Comparison of ENCODE assay signal across 1 cellular context in the genomic region with DNA sequence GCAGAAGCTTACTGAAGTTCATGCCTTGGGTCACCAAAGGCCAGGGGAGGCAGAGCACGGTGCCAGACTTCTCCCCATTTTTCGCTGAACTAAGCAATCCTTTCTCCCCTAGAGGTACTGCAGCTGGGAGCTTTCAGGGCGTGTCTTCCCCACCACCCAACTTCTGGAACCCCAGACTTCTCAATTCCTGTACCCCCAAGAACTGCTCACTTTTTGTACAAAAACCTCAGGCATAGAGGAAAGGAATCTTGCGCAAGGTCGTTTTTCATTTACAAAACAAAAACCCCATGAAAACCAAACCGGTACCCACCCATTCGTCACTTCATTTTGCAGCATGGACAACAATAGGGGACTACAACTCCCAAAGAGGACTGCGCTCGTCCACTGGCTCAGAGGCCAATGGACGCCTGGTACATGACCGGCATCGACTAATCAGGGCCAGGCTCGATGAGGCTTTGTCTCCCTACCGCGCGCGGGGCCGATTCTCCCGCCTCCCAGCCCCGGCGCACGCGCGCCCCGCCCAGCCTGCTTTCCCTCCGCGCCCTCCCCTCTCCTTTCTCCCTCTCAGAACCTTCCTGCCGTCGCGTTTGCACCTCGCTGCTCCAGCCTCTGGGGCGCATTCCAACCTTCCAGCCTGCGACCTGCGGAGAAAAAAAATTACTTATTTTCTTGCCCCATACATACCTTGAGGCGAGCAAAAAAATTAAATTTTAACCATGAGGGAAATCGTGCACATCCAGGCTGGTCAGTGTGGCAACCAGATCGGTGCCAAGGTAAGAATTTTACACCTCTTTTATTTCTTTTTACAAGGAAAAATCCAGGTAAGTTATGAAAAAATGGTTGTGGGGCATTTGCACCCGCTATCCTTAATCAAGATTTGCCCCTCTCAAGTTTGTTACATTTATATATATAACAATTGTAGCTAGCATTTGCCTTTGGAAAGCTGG.
TF ChIP-seq lines count a peak whose summit lies in the region.

A gene (plus strand): TSS at position 562 of the 947 bp plus-strand sequence. CDS start 155 bp downstream, at position 717.

TF ChIP-seq in HepG2, 621 proteins besides CTCF, POLR2A, EP300 and RAD21 (continued from another document and continues in another):
- TF ChIP-seq, protein P1, sequence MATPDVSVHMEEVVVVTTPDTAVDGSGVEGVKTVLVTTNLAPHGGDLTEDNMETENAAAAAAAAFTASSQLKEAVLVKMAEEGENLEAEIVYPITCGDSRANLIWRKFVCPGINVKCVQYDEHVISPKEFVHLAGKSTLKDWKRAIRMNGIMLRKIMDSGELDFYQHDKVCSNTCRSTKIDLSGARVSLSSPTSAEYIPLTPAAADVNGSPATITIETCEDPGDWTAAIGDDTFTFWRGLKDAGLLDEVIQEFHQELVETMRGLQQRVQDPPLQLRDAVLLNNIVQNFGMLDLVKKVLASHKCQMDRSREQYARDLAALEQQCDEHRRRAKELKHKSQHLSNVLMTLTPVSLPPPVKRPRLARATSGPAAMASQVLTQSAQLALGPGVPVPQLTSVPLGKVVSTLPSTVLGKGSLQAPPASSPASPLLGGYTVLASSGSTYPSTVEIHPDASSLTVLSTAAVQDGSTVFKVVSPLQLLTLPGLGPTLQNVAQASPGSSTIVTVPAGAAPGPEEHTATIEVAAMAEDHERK (CRISPR knock-in tag; IDR thresholded peaks at IDR 0.05; ENCODE audit: low read depth) = peak; percentile 19; the same call in 1 of the 2 replicates
- TF ChIP-seq ZNF124 (CRISPR knock-in tag; IDR thresholded peaks at IDR 0.05) (no peak), ZNF205 (CRISPR knock-in tag; IDR thresholded peaks at IDR 0.05) (0 out of 2 replicates have a peak, but pooled peaks have one; percentile 11), ARHGAP35 (CRISPR knock-in tag; IDR thresholded peaks at IDR 0.05; ENCODE audit: borderline replicate concordance) (no peak), ZNF558 (CRISPR knock-in tag; IDR thresholded peaks at IDR 0.05; ENCODE audit: borderline replicate concordance) (peak; percentile 74; the same call in 1 of the 2 replicates), RARG (CRISPR knock-in tag; IDR thresholded peaks at IDR 0.05; ENCODE audit: low read depth) (no peak), ZEB1 (IDR thresholded peaks at IDR 0.05; ENCODE audit: insufficient replicate concordance, low read depth) (no peak), ZNF780A (CRISPR knock-in tag; IDR thresholded peaks at IDR 0.05) (no peak), ZNF724P (CRISPR knock-in tag; IDR thresholded peaks at IDR 0.05; ENCODE audit: borderline replicate concordance) (no peak), HMG20A (CRISPR knock-in tag; IDR thresholded peaks at IDR 0.05; ENCODE audit: borderline replicate concordance) (no peak), HDAC2 (CRISPR knock-in tag; IDR thresholded peaks at IDR 0.05) (peak; percentile 23; the same call in 1 of the 2 replicates), ZNF383 (CRISPR knock-in tag; IDR thresholded peaks at IDR 0.05; ENCODE audit: borderline replicate concordance) (no peak), CCAR2 (optimal IDR thresholded peaks at IDR 0.05; ENCODE audit: low read depth, low read length) (no peak), MED8 (CRISPR knock-in tag; IDR thresholded peaks at IDR 0.05; ENCODE audit: insufficient replicate concordance) (no peak), JARID2 (CRISPR knock-in tag; IDR thresholded peaks at IDR 0.05; ENCODE audit: insufficient replicate concordance) (peak; percentile 51), KDM5A (IDR thresholded peaks at IDR 0.05; ENCODE audit: borderline replicate concordance, low read length) (peak; percentile 86), FOSL1 (CRISPR knock-in tag; IDR thresholded peaks at IDR 0.05; ENCODE audit: borderline replicate concordance) (no peak), ZNF790 (CRISPR knock-in tag; IDR thresholded peaks at IDR 0.05; ENCODE audit: borderline replicate concordance) (no peak), ZNF296 (CRISPR knock-in tag; conservative IDR thresholded peaks at IDR 0.05) (peak; percentile 65; the same call in 1 of the 2 replicates), TBX3 (IDR thresholded peaks at IDR 0.05; ENCODE audit: borderline replicate concordance) (no peak)
- TF ChIP-seq, protein P2, sequence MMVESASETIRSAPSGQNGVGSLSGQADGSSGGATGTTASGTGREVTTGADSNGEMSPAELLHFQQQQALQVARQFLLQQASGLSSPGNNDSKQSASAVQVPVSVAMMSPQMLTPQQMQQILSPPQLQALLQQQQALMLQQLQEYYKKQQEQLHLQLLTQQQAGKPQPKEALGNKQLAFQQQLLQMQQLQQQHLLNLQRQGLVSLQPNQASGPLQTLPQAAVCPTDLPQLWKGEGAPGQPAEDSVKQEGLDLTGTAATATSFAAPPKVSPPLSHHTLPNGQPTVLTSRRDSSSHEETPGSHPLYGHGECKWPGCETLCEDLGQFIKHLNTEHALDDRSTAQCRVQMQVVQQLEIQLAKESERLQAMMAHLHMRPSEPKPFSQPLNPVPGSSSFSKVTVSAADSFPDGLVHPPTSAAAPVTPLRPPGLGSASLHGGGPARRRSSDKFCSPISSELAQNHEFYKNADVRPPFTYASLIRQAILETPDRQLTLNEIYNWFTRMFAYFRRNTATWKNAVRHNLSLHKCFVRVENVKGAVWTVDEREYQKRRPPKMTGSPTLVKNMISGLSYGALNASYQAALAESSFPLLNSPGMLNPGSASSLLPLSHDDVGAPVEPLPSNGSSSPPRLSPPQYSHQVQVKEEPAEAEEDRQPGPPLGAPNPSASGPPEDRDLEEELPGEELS (CRISPR knock-in tag; IDR thresholded peaks at IDR 0.05) = no peak
- TF ChIP-seq, protein P3, sequence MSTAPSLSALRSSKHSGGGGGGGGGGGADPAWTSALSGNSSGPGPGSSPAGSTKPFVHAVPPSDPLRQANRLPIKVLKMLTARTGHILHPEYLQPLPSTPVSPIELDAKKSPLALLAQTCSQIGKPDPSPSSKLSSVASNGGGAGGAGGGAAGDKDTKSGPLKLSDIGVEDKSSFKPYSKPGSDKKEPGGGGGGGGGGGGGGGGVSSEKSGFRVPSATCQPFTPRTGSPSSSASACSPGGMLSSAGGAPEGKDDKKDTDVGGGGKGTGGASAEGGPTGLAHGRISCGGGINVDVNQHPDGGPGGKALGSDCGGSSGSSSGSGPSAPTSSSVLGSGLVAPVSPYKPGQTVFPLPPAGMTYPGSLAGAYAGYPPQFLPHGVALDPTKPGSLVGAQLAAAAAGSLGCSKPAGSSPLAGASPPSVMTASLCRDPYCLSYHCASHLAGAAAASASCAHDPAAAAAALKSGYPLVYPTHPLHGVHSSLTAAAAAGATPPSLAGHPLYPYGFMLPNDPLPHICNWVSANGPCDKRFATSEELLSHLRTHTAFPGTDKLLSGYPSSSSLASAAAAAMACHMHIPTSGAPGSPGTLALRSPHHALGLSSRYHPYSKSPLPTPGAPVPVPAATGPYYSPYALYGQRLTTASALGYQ (CRISPR knock-in tag; IDR thresholded peaks at IDR 0.05) = 0 out of 2 replicates have a peak, but pooled peaks have one; percentile 9
- TF ChIP-seq, protein P4, sequence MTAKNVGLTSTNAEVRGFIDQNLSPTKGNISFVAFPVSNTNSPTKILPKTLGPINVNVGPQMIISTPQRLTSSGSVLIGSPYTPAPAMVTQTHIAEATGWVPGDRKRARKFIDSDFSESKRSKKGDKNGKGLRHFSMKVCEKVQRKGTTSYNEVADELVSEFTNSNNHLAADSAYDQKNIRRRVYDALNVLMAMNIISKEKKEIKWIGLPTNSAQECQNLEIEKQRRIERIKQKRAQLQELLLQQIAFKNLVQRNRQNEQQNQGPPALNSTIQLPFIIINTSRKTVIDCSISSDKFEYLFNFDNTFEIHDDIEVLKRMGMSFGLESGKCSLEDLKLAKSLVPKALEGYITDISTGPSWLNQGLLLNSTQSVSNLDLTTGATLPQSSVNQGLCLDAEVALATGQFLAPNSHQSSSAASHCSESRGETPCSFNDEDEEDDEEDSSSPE (CRISPR knock-in tag; IDR thresholded peaks at IDR 0.05) = peak; percentile 97
- TF ChIP-seq, protein P5, sequence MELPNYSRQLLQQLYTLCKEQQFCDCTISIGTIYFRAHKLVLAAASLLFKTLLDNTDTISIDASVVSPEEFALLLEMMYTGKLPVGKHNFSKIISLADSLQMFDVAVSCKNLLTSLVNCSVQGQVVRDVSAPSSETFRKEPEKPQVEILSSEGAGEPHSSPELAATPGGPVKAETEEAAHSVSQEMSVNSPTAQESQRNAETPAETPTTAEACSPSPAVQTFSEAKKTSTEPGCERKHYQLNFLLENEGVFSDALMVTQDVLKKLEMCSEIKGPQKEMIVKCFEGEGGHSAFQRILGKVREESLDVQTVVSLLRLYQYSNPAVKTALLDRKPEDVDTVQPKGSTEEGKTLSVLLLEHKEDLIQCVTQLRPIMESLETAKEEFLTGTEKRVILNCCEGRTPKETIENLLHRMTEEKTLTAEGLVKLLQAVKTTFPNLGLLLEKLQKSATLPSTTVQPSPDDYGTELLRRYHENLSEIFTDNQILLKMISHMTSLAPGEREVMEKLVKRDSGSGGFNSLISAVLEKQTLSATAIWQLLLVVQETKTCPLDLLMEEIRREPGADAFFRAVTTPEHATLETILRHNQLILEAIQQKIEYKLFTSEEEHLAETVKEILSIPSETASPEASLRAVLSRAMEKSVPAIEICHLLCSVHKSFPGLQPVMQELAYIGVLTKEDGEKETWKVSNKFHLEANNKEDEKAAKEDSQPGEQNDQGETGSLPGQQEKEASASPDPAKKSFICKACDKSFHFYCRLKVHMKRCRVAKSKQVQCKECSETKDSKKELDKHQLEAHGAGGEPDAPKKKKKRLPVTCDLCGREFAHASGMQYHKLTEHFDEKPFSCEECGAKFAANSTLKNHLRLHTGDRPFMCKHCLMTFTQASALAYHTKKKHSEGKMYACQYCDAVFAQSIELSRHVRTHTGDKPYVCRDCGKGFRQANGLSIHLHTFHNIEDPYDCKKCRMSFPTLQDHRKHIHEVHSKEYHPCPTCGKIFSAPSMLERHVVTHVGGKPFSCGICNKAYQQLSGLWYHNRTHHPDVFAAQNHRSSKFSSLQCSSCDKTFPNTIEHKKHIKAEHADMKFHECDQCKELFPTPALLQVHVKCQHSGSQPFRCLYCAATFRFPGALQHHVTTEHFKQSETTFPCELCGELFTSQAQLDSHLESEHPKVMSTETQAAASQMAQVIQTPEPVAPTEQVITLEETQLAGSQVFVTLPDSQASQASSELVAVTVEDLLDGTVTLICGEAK (IDR thresholded peaks at IDR 0.05) = no peak
- TF ChIP-seq, protein P5 (CRISPR knock-in tag; IDR thresholded peaks at IDR 0.05) = no peak; the same call in 1 of the 2 replicates
- TF ChIP-seq, protein P6, sequence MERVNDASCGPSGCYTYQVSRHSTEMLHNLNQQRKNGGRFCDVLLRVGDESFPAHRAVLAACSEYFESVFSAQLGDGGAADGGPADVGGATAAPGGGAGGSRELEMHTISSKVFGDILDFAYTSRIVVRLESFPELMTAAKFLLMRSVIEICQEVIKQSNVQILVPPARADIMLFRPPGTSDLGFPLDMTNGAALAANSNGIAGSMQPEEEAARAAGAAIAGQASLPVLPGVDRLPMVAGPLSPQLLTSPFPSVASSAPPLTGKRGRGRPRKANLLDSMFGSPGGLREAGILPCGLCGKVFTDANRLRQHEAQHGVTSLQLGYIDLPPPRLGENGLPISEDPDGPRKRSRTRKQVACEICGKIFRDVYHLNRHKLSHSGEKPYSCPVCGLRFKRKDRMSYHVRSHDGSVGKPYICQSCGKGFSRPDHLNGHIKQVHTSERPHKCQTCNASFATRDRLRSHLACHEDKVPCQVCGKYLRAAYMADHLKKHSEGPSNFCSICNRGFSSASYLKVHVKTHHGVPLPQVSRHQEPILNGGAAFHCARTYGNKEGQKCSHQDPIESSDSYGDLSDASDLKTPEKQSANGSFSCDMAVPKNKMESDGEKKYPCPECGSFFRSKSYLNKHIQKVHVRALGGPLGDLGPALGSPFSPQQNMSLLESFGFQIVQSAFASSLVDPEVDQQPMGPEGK (CRISPR knock-in tag; IDR thresholded peaks at IDR 0.05) = peak; percentile 80; the same call in 1 of the 2 replicates
- TF ChIP-seq, protein P7, sequence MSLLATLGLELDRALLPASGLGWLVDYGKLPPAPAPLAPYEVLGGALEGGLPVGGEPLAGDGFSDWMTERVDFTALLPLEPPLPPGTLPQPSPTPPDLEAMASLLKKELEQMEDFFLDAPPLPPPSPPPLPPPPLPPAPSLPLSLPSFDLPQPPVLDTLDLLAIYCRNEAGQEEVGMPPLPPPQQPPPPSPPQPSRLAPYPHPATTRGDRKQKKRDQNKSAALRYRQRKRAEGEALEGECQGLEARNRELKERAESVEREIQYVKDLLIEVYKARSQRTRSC (CRISPR knock-in tag; IDR thresholded peaks at IDR 0.05; ENCODE audit: low read depth) = no peak; the same call in 1 of the 2 replicates
- TF ChIP-seq, protein P8, sequence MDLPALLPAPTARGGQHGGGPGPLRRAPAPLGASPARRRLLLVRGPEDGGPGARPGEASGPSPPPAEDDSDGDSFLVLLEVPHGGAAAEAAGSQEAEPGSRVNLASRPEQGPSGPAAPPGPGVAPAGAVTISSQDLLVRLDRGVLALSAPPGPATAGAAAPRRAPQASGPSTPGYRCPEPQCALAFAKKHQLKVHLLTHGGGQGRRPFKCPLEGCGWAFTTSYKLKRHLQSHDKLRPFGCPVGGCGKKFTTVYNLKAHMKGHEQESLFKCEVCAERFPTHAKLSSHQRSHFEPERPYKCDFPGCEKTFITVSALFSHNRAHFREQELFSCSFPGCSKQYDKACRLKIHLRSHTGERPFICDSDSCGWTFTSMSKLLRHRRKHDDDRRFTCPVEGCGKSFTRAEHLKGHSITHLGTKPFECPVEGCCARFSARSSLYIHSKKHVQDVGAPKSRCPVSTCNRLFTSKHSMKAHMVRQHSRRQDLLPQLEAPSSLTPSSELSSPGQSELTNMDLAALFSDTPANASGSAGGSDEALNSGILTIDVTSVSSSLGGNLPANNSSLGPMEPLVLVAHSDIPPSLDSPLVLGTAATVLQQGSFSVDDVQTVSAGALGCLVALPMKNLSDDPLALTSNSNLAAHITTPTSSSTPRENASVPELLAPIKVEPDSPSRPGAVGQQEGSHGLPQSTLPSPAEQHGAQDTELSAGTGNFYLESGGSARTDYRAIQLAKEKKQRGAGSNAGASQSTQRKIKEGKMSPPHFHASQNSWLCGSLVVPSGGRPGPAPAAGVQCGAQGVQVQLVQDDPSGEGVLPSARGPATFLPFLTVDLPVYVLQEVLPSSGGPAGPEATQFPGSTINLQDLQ (CRISPR knock-in tag; IDR thresholded peaks at IDR 0.05) = 0 out of 2 replicates have a peak, but pooled peaks have one; percentile 52
